Comparison of ENCODE assay signal across 9 cellular contexts in genomic region chr1:207316622-207317510, GRCh38. TPM values are rescaled to one million over a fixed set of nuclear protein-coding genes. Genes with fewer than 3 reads are reported as not detected.
DNase-seq lines count a peak whose midpoint lies in the region; ATAC-seq and TF ChIP-seq lines count a peak whose summit lies in the region.
"Had no signal": no experiment of that assay in that cellular context is flagged by ENCODE, and none has a peak within 500 bp of the region (broad histone marks: within the 10 kb centered on the region; RNA-seq: fewer than 3 reads in every experiment).

No MANE protein-coding gene starts in this region.

- no peak for TF ChIP-seq EP300 in sigmoid colon (IDR thresholded peaks at IDR 0.05)

- H3K79me1 ChIP-seq in H9 (ENCODE audit: insufficient read depth, low read depth, low read length, poor library complexity, severe bottlenecking) = no peaks in the 10 kb centered on the region

- no peaks in the 10 kb centered on the region for H3K9me3 ChIP-seq in H9 (ENCODE audit: control insufficient read depth, low read depth, low read length)
- H3K9me3 ChIP-seq in OCI-LY7 (ENCODE audit: low read length) = no peaks in the 10 kb centered on the region
- no peaks in the 10 kb centered on the region for H3K9me3 ChIP-seq in esophagus squamous epithelium
- H3K9me3 ChIP-seq in sigmoid colon = no peaks in the 10 kb centered on the region

- H3K4me3 ChIP-seq in OCI-LY7 (ENCODE audit: low read depth, low read length, poor library complexity, severe bottlenecking) (no peak overlapping the region), esophagus squamous epithelium (no peak overlapping the region), sigmoid colon (no peak overlapping the region)

- peaks cover 3% of the 10 kb centered on the region for H3K23me2 ChIP-seq in H9 (ENCODE audit: insufficient read length, low read depth, low read length, poor library complexity, severe bottlenecking)

- no peak for ATAC-seq in effector memory CD8-positive, alpha-beta T cell (replicated peaks)

- H2BK120ac ChIP-seq in H9 (ENCODE audit: low read depth, low read length, poor library complexity, severe bottlenecking) = no peak overlapping the region

- no peak overlapping the region for H2BK15ac ChIP-seq in H9 (ENCODE audit: low read depth, low read length)

- H3K27me3 Mint-ChIP-seq in H9 (ENCODE audit: low read depth) = no peaks in the 10 kb centered on the region
- H3K27me3 Mint-ChIP-seq in effector memory CD8-positive, alpha-beta T cell = no peaks in the 10 kb centered on the region

- intact Hi-C loops in OCI-LY7 (cut with micrococcal nuclease; ENCODE audit: unreplicated experiment) = no loop called here
- intact Hi-C loops in esophagus squamous epithelium (cut with DNase I) = no loop called here
- intact Hi-C loops in sigmoid colon (cut with DNase I) = no loop called here

- H3K79me2 ChIP-seq in H9 (ENCODE audit: insufficient read depth, low read length) (no peaks in the 10 kb centered on the region), OCI-LY7 (ENCODE audit: insufficient read depth, low read depth, low read length) (peaks cover under 1% of the 10 kb centered on the region; the same call in 1 of the 2 replicates)

- no peak overlapping the region for H4K5ac ChIP-seq in H9 (ENCODE audit: insufficient read length, low read depth, low read length)

- H3K36me3 ChIP-seq in OCI-LY7 (ENCODE audit: insufficient read depth, low read length) = no peaks in the 10 kb centered on the region
- no peaks in the 10 kb centered on the region for H3K36me3 ChIP-seq in esophagus squamous epithelium
- no peaks in the 10 kb centered on the region for H3K36me3 ChIP-seq in sigmoid colon

- H3K23ac ChIP-seq in H9 (ENCODE audit: insufficient read length, low read depth, low read length) = no peak overlapping the region

- no peak overlapping the region for H2AK5ac ChIP-seq in H9 (ENCODE audit: insufficient read length, low read length)

- H2AFZ ChIP-seq in H9 (ENCODE audit: low read length) (no peak overlapping the region), OCI-LY7 (ENCODE audit: low read length) (peak overlapping the region; percentile 12; the same call in 1 of the 2 replicates)

- no peak overlapping the region for H2BK12ac ChIP-seq in H9 (ENCODE audit: insufficient read length, low read depth, low read length)

- H3K56ac ChIP-seq in H9 (ENCODE audit: insufficient read length, low read depth, low read length) = no peak overlapping the region

- POLR2A ChIA-PET in OCI-LY7 (lab: Charles Lee) = no interaction called here

- BruUV-seq in OCI-LY7 (replicated peaks; lab: Mats Ljungman, UMichigan) = no TSS peak

- no peaks in the 10 kb centered on the region; the same call in 1 of the 2 replicates for H3K4me1 ChIP-seq in H9 (ENCODE audit: insufficient read depth, low read length)
- peaks cover 12% of the 10 kb centered on the region for H3K4me1 ChIP-seq in OCI-LY7 (ENCODE audit: insufficient read depth, low read length, poor library complexity, severe bottlenecking)
- H3K4me1 ChIP-seq in esophagus squamous epithelium = peaks cover 3 to 58% (median 4%) of the 10 kb centered on the region in 3 donors
- peaks cover 0 to 8% (median 0%) of the 10 kb centered on the region in 4 donors for H3K4me1 ChIP-seq in sigmoid colon

- no peak overlapping the region for H2BK5ac ChIP-seq in H9 (ENCODE audit: insufficient read length, low read length)

- H4K20me1 ChIP-seq in H9 (ENCODE audit: control insufficient read depth, insufficient read depth, insufficient read length) (no peaks in the 10 kb centered on the region), OCI-LY7 (ENCODE audit: insufficient read depth, low read length) (no peaks in the 10 kb centered on the region)

- no peaks in the 10 kb centered on the region; a peak in 1 of 5 replicates for H3K9me3 Mint-ChIP-seq in H9
- no peaks in the 10 kb centered on the region for H3K9me3 Mint-ChIP-seq in effector memory CD8-positive, alpha-beta T cell

- peak; percentile 43 for DNase-seq in H9
- DNase-seq in OCI-LY7 (ENCODE audit: low spot score) = no peak
- DNase-seq in esophagus squamous epithelium (lab: John Stamatoyannopoulos, UW) = no peak
- DNase-seq in sigmoid colon = peak; percentile 63
- DNase-seq in effector memory CD8-positive, alpha-beta T cell = no peak
- DNase-seq in NCI-H2029 treated with DMSO at 0.1 percent for 48 hours (lab: John Stamatoyannopoulos, UW) = no peak
- no peak for DNase-seq in activated CD8-positive, alpha-beta memory T cell treated with anti-CD3 and anti-CD28 coated beads, Interleukin-2, amount 50 U/mL, for 4 hours
- DNase-seq in activated CD4-positive, alpha-beta T cell treated with anti-CD3 and anti-CD28 coated beads for 48 hours = no peak
- DNase-seq: stimulated activated CD8-positive, alpha-beta memory T cell treated with anti-CD3 and anti-CD28 coated beads, Interleukin-4, amount 100 ng/mL, for 48 hours had no signal

- no peak overlapping the region for H2BK20ac ChIP-seq in H9 (ENCODE audit: low read depth, low read length, poor library complexity, severe bottlenecking)

- H3K9ac ChIP-seq in H9 (ENCODE audit: extremely low read depth, insufficient read length, low read length) = no peak overlapping the region

- no peaks in the 10 kb centered on the region for H3K9me2 ChIP-seq in OCI-LY7 (ENCODE audit: insufficient read depth, low read length)

- no peak overlapping the region for H4K91ac ChIP-seq in H9 (ENCODE audit: insufficient read length, low read depth, low read length)

- no peak overlapping the region for H4K8ac ChIP-seq in H9 (replicated peaks; ENCODE audit: insufficient read length, low read depth, low read length)

- TF ChIP-seq CTCF in H9 (conservative IDR thresholded peaks at IDR 0.05) (no peak), OCI-LY7 (conservative IDR thresholded peaks at IDR 0.05; ENCODE audit: low read length) (no peak), esophagus squamous epithelium (IDR thresholded peaks at IDR 0.05) (no peak), sigmoid colon (IDR thresholded peaks at IDR 0.05) (no peak)

- peaks cover 25 to 31% of the 10 kb centered on the region in 2 experiments for H3K4me1 Mint-ChIP-seq in H9
- H3K4me1 Mint-ChIP-seq in effector memory CD8-positive, alpha-beta T cell (ENCODE audit: low read depth in 2 of 2) = peaks cover 6 to 8% of the 10 kb centered on the region in 2 donors

- no CpG with 5 or more reads among the region's 6 CpGs for whole genome bisulfite sequencing in H9 (ENCODE audit: extremely low coverage, insufficient read length, low lambda C conversion rate)
- WGBS in esophagus squamous epithelium, 2 donors = 29 to 42% methylated on average over 6 of the region's 6 CpGs
- 47 to 54% methylated on average over 6 of the region's 6 CpGs for WGBS in sigmoid colon, 2 donors

- peak overlapping the region; percentile 52; the same call in 1 of the 2 replicates for H3K14ac ChIP-seq in H9 (ENCODE audit: insufficient read depth, low read length)

- CTCF ChIA-PET in OCI-LY7 (lab: Charles Lee; ENCODE audit: unreplicated experiment) = no interaction called here

- H3K27me3 ChIP-seq in H9 (ENCODE audit: insufficient read depth, low read length) (no peaks in the 10 kb centered on the region), esophagus squamous epithelium (no peaks in the 10 kb centered on the region), sigmoid colon (no peaks in the 10 kb centered on the region)

- peak overlapping the region; percentile 82 for H3K18ac ChIP-seq in H9 (ENCODE audit: insufficient read length, low read depth, low read length)

- no peak overlapping the region for H3K4ac ChIP-seq in H9 (ENCODE audit: low read depth, low read length)

- H3K27ac Mint-ChIP-seq in H9 = no peak overlapping the region
- no peak overlapping the region for H3K27ac Mint-ChIP-seq in effector memory CD8-positive, alpha-beta T cell

- TF ChIP-seq POLR2A in esophagus squamous epithelium (IDR thresholded peaks at IDR 0.05) = no peak
- no peak for TF ChIP-seq POLR2A in sigmoid colon (IDR thresholded peaks at IDR 0.05)

- H3K4me3 Mint-ChIP-seq in H9 = no peak overlapping the region
- no peak overlapping the region for H3K4me3 Mint-ChIP-seq in effector memory CD8-positive, alpha-beta T cell

- no peak overlapping the region for H3T11ph ChIP-seq in H9 (ENCODE audit: low read length)

- H3K4me2 ChIP-seq in H9 (ENCODE audit: insufficient read depth, insufficient read length, low read length) (no peak overlapping the region), OCI-LY7 (ENCODE audit: low read length) (no peak overlapping the region)

- no peaks in the 10 kb centered on the region for H3K36me3 Mint-ChIP-seq in H9 (ENCODE audit: insufficient read depth in 1 of 3, low read depth in 3 of 3)
- H3K36me3 Mint-ChIP-seq in effector memory CD8-positive, alpha-beta T cell (ENCODE audit: insufficient read depth) = peaks cover 14% of the 10 kb centered on the region

- H3K27ac ChIP-seq in H9 (ENCODE audit: insufficient read length, low read depth, low read length) (no peak overlapping the region), OCI-LY7 (ENCODE audit: low read depth, low read length, poor library complexity, severe bottlenecking) (no peak overlapping the region), esophagus squamous epithelium (peak overlapping the region; percentile 66 to 96 (median 80)), sigmoid colon (peak overlapping the region in 2 of 4 donors; percentile 12 to 42)

RNA-seq across cellular contexts. Expression of gene CD55, which starts 4.6 kb away (rescaled TPM):
- total RNA-seq in H9 (2021) (17.3 and 18.3 TPM in 2 replicates), OCI-LY7 (2022) (20.0 and 27.3 TPM in 2 replicates), esophagus squamous epithelium (100 to 1,000 TPM in 1 of 4 donors, 10 to 100 TPM in 3; 36.5 to 100 (median 72.2) TPM), sigmoid colon (10 to 100 TPM; 25.3 to 48.9 (median 42.3) TPM)
- 18.8 and 28.1 TPM in 2 replicates for total RNA-seq in OCI-LY7 (2014; rRNA removed; shearing (Covaris generic))
- polyA plus RNA-seq in sigmoid colon = 10 to 100 TPM; 10.8 to 56.1 (median 17.3) TPM

Comparison
In these comparisons a context has a peak if more than half of its experiments do, and no peak if none do; other contexts are left out.
1. DNase-seq: peak in H9 (single experiment) and sigmoid colon (single experiment); none in OCI-LY7 (single experiment), esophagus squamous epithelium (single experiment), effector memory CD8-positive, alpha-beta T cell (0 of 3), NCI-H2029 treated with DMSO at 0.1 percent for 48 hours (single experiment), activated CD8-positive, alpha-beta memory T cell treated with anti-CD3 and anti-CD28 coated beads, Interleukin-2, amount 50 U/mL, for 4 hours (single experiment) and activated CD4-positive, alpha-beta T cell treated with anti-CD3 and anti-CD28 coated beads for 48 hours (single experiment).
2. H3K27ac ChIP-seq: peak in esophagus squamous epithelium (4 of 4); none in H9 (single experiment) and OCI-LY7 (single experiment).